ENCODE assay signal across 9 cellular contexts in genomic region chr11:58923300-58923788, GRCh38. TPM values are rescaled to one million over a fixed set of nuclear protein-coding genes. Genes with fewer than 3 reads are reported as not detected.
A peak's percentile ranks its signal among the peaks of the same experiment; 100 is the strongest.
DNase-seq lines count a peak whose midpoint lies in the region; FAIRE-seq and TF ChIP-seq lines count a peak whose summit lies in the region.
"Had no signal": no experiment of that assay in that cellular context is flagged by ENCODE, and none has a peak within 500 bp of the region (broad histone marks: within the 10 kb centered on the region; RNA-seq: fewer than 3 reads in every experiment).

No MANE protein-coding gene starts in this region.

- H3K36me3 ChIP-seq in ES-I3 (ENCODE audit: insufficient read depth, low read length) (no peaks in the 10 kb centered on the region), liver (ENCODE audit: control insufficient read depth in 4 of 4, insufficient read depth in 3 of 4, low read depth in 1 of 4, low read length in 3 of 4) (no peaks in the 10 kb centered on the region)
- H3K36me3 ChIP-seq: SJSA1 had no signal

- H3K4me3 ChIP-seq in AG04449 (ENCODE audit: low read depth, low read length): peak overlapping the region; percentile 34
- H3K4me3 ChIP-seq in liver (ENCODE audit: low read depth in 1 of 3, low read length in 3 of 3): no peak overlapping the region
- H3K4me3 ChIP-seq: SJSA1 had no signal

- peaks cover 2% of the 10 kb centered on the region for H3K9me3 Mint-ChIP-seq in glutamatergic neuron (ENCODE audit: unreplicated experiment)

- 2% methylated on average over 5 of the region's 5 CpGs for WGBS in liver

- TF ChIP-seq CTCF in AG04449 (IDR thresholded peaks at IDR 0.05; ENCODE audit: insufficient read depth, low read length, missing control alignments) (peak; percentile 37), liver (IDR thresholded peaks at IDR 0.05; ENCODE audit: low read depth, low read length, missing input control) (peak; percentile 30), glutamatergic neuron (IDR thresholded peaks at IDR 0.05; ENCODE audit: partially characterized antibody, unreplicated experiment) (no peak)

- TF ChIP-seq POLR2A in H54 (IDR thresholded peaks at IDR 0.05; ENCODE audit: low read depth, low read length): no peak

- POLR2A ChIA-PET in AG04449 (lab: Yijun Ruan, JAX): no interaction called here

- no peak for FAIRE-seq in H54 (lab: Jason Lieb, UNC)

- H3K9ac ChIP-seq in ES-I3 (ENCODE audit: low read depth, low read length): peak overlapping the region; percentile 33; the same call in 1 of the 2 replicates
- no peak overlapping the region for H3K9ac ChIP-seq in liver (ENCODE audit: low read depth in 1 of 2, low read length in 2 of 2)

- H3K27me3 Mint-ChIP-seq in glutamatergic neuron (ENCODE audit: unreplicated experiment): no peaks in the 10 kb centered on the region

- no peaks in the 10 kb centered on the region for H3K27me3 ChIP-seq in liver (ENCODE audit: control insufficient read depth in 4 of 4, insufficient read depth in 4 of 4, low read length in 3 of 4)

- peak; percentile 70 to 75 for TF ChIP-seq RAD21 in liver (IDR thresholded peaks at IDR 0.05)

- peaks cover 9% of the 10 kb centered on the region; the same call in 1 of the 2 replicates for H3K4me1 ChIP-seq in ES-I3 (ENCODE audit: insufficient read depth, low read length)
- H3K4me1 ChIP-seq in liver (ENCODE audit: control insufficient read depth in 4 of 4, insufficient read depth in 4 of 4, low read length in 3 of 4): peaks cover 1 to 40% (median 25%) of the 10 kb centered on the region in 4 donors

- H3K36me3 Mint-ChIP-seq in glutamatergic neuron (ENCODE audit: unreplicated experiment): no peaks in the 10 kb centered on the region

- peaks cover 5% of the 10 kb centered on the region for H3K4me1 Mint-ChIP-seq in glutamatergic neuron (ENCODE audit: low read depth, unreplicated experiment)

- H3K27ac Mint-ChIP-seq in glutamatergic neuron (ENCODE audit: unreplicated experiment): no peak overlapping the region

- peak overlapping the region; percentile 88 to 89 for H3K27ac ChIP-seq in liver (ENCODE audit: low read depth in 1 of 2, low read length in 2 of 2)
- H3K27ac ChIP-seq: SJSA1 had no signal

- no peak for DNase-seq in AG04449 (ENCODE audit: low read depth, low spot score)
- DNase-seq in H54 (ENCODE audit: insufficient read length, low spot score): peak; percentile 17
- peak; percentile 86 for DNase-seq in M059J (ENCODE audit: low read depth)
- DNase-seq in astrocyte of the hippocampus (ENCODE audit: low read depth, low spot score): peak; percentile 62
- DNase-seq in glutamatergic neuron: no peak
- DNase-seq in SKM-1 treated with dmso at 0.1 percent for 144 hours (lab: John Stamatoyannopoulos, UW; ENCODE audit: unreplicated experiment): no peak

- CTCF ChIA-PET in AG04449 (lab: Yijun Ruan, JAX): interaction anchor here (1.1 to 1.7 kb wide), 8 partner anchors 9 to 289 kb away, joined by 3 to 7 read pairs (median 4); no protein-coding TSS in a partner anchor

- H3K4me3 Mint-ChIP-seq in glutamatergic neuron (ENCODE audit: unreplicated experiment): no peak overlapping the region

- no peaks in the 10 kb centered on the region for H3K9me3 ChIP-seq in ES-I3 (ENCODE audit: control insufficient read depth, insufficient read depth, low read length)
- no peaks in the 10 kb centered on the region for H3K9me3 ChIP-seq in liver (ENCODE audit: control insufficient read depth in 4 of 4, low read length in 3 of 4)
- H3K9me3 ChIP-seq: SJSA1 had no signal

TF ChIP-seq in liver, 16 proteins besides CTCF, POLR2A, EP300 and RAD21:
- TF ChIP-seq FOXA2 (IDR thresholded peaks at IDR 0.05) (no peak), FOXA1 (IDR thresholded peaks at IDR 0.05) (no peak), JUND (IDR thresholded peaks at IDR 0.05) (no peak), HNF4G (IDR thresholded peaks at IDR 0.05) (no peak), ZBTB33 (IDR thresholded peaks at IDR 0.05) (no peak), RXRA (IDR thresholded peaks at IDR 0.05) (peak in 1 of 2 donors; percentile 23), EGR1 (IDR thresholded peaks at IDR 0.05; ENCODE audit: low read depth in 2 of 2) (no peak), YY1 (IDR thresholded peaks at IDR 0.05) (peak; percentile 29), HNF4A (conservative IDR thresholded peaks at IDR 0.05) (peak in 1 of 2 donors; percentile 5), ATF3 (IDR thresholded peaks at IDR 0.05) (no peak), GABPA (IDR thresholded peaks at IDR 0.05 in 1 of 2, conservative IDR thresholded peaks at IDR 0.05 in 1 of 2) (no peak), NR2F2 (IDR thresholded peaks at IDR 0.05) (no peak), REST (IDR thresholded peaks at IDR 0.05) (no peak), SP1 (IDR thresholded peaks at IDR 0.05) (peak; percentile 27)
- TF ChIP-seq, protein P1, sequence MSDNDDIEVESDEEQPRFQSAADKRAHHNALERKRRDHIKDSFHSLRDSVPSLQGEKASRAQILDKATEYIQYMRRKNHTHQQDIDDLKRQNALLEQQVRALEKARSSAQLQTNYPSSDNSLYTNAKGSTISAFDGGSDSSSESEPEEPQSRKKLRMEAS (IDR thresholded peaks at IDR 0.05): no peak

RNA-seq across cellular contexts. Expression of gene GLYATL1, which starts 15.9 kb away (rescaled TPM):
- 0.12 and 1.9 TPM in 2 replicates for total RNA-seq in M059J (2014; rRNA removed; shearing (Covaris generic))
- total RNA-seq in liver (100 to 1,000 TPM in 1 of 2 donors, 10 to 100 TPM in 1; 64.9 to 622 TPM), glutamatergic neuron (ENCODE audit: unreplicated experiment) (0.42 TPM)
- 100 to 1,000 TPM; 246 to 248 TPM for polyA plus RNA-seq in liver

Comparison
In these comparisons a context has a peak if more than half of its experiments do, and no peak if none do; other contexts are left out.
1. DNase-seq: peak in H54 (single experiment), M059J (single experiment) and astrocyte of the hippocampus (single experiment); none in AG04449 (single experiment), glutamatergic neuron (single experiment) and SKM-1 treated with dmso at 0.1 percent for 144 hours (single experiment).
2. RNA of gene GLYATL1, which starts 15.9 kb away (total RNA-seq): 64.9 to 622 TPM in liver; 0.12 to 1.9 TPM in M059J and 0.42 TPM in glutamatergic neuron (single experiment); every median in the first group is over 10 times any median in the second.